ENCODE assay signal across 15 cellular contexts in genomic region chr12:50610171-50610570, GRCh38.
DNase-seq lines count a peak whose midpoint lies in the region; ATAC-seq, FAIRE-seq and TF ChIP-seq lines count a peak whose summit lies in the region.
"Had no signal": no experiment of that assay in that cellular context is flagged by ENCODE, and none has a peak within 500 bp of the region (broad histone marks: within the 10 kb centered on the region; RNA-seq: fewer than 3 reads in every experiment).

No MANE protein-coding gene starts in this region.

- H3K4me2 ChIP-seq in BLaER1 treated with 17β-estradiol and CSF1 and Interleukin-3, amounts not matched to agents 10 nM and 100 nM, result peak overlapping the region in 6 of 11 experiments; percentile 52 to 91 (median 75); a peak in 12 of 22 replicates
- H3K4me2 ChIP-seq in endothelial cell of umbilical vein (ENCODE audit: insufficient read depth, low read length) (peak overlapping the region; percentile 34), trophoblast cell (ENCODE audit: low read length) (no peak overlapping the region), smooth muscle cell (no peak overlapping the region)

- H3K79me2 ChIP-seq in endothelial cell of umbilical vein (ENCODE audit: control insufficient read depth, insufficient read depth, low read length), result peaks cover 2% of the 10 kb centered on the region
- peaks cover 4% of the 10 kb centered on the region for H3K79me2 ChIP-seq in trophoblast cell (ENCODE audit: control insufficient read depth, insufficient read depth, low read length, poor library complexity)
- peaks cover 61% of the 10 kb centered on the region for H3K79me2 ChIP-seq in smooth muscle cell (ENCODE audit: low read depth)

- no peak overlapping the region for H3K9ac ChIP-seq in BLaER1 treated with 17β-estradiol and CSF1 and Interleukin-3, amounts not matched to agents 10 nM and 100 nM
- no peak overlapping the region for H3K9ac ChIP-seq in adipocyte (ENCODE audit: low read length)
- no peak overlapping the region for H3K9ac ChIP-seq in endothelial cell of umbilical vein (replicated peaks; ENCODE audit: extremely low read depth, insufficient read depth, low read length)
- no peak overlapping the region for H3K9ac ChIP-seq in trophoblast cell (ENCODE audit: low read length)
- H3K9ac ChIP-seq in smooth muscle cell (ENCODE audit: low read depth), result no peak overlapping the region

- H2BK12ac ChIP-seq in trophoblast cell (ENCODE audit: low read length), result no peak overlapping the region

- POLR2A ChIA-PET in endothelial cell of umbilical vein (lab: Charles Lee), result no interaction called here

- no peak overlapping the region for H4K12ac ChIP-seq in trophoblast cell (ENCODE audit: low read depth, low read length)

- peaks cover 30% of the 10 kb centered on the region for H3K79me1 ChIP-seq in trophoblast cell (ENCODE audit: low read length)

- H3K18ac ChIP-seq in trophoblast cell (ENCODE audit: low read length), result no peak overlapping the region

- peak overlapping the region; percentile 46 for H4K91ac ChIP-seq in trophoblast cell (ENCODE audit: low read depth, low read length)

- TF ChIP-seq POLR2A in endothelial cell of umbilical vein (IDR thresholded peaks at IDR 0.05; ENCODE audit: low read depth, low read length), result no peak

- H3K4me3 ChIP-seq in BLaER1 treated with 17β-estradiol and CSF1 and Interleukin-3, amounts not matched to agents 10 nM and 100 nM, result no peak overlapping the region
- H3K4me3 ChIP-seq in adipocyte (ENCODE audit: low read length) (peak overlapping the region; percentile 12), endothelial cell of umbilical vein (replicated peaks in 1 of 3; ENCODE audit: insufficient read depth in 1 of 3, low read depth in 1 of 3, low read length in 3 of 3) (no peak overlapping the region), trophoblast cell (ENCODE audit: low read depth, low read length) (no peak overlapping the region), smooth muscle cell (no peak overlapping the region)

- peaks cover 14 to 97% (median 51%) of the 10 kb centered on the region in 10 experiments for H3K4me1 ChIP-seq in BLaER1 treated with 17β-estradiol and CSF1 and Interleukin-3, amounts not matched to agents 10 nM and 100 nM
- H3K4me1 ChIP-seq in adipocyte (ENCODE audit: control insufficient read depth, insufficient read depth, low read length) (peaks cover 28% of the 10 kb centered on the region), endothelial cell of umbilical vein (ENCODE audit: control insufficient read depth, extremely low read depth, insufficient read depth, low read length) (peaks cover 17% of the 10 kb centered on the region), trophoblast cell (ENCODE audit: control insufficient read depth in 1 of 2, insufficient read depth in 2 of 2, low read length in 2 of 2) (peaks cover 21 to 26% of the 10 kb centered on the region in 2 experiments), smooth muscle cell (ENCODE audit: low read depth) (peaks cover 24% of the 10 kb centered on the region)

- peak; percentile 33 for FAIRE-seq in endothelial cell of umbilical vein (lab: Jason Lieb, UNC)
- FAIRE-seq: HepG2 had no signal

- H4K8ac ChIP-seq in trophoblast cell (ENCODE audit: low read depth, low read length), result no peak overlapping the region

- peak overlapping the region in 3 of 11 experiments; percentile 71 to 74 (median 73); a peak in 4 of 22 replicates for H3K27ac ChIP-seq in BLaER1 treated with 17β-estradiol and CSF1 and Interleukin-3, amounts not matched to agents 10 nM and 100 nM
- H3K27ac ChIP-seq in endothelial cell of umbilical vein (ENCODE audit: insufficient read depth, low read depth, low read length) (no peak overlapping the region), trophoblast cell (ENCODE audit: low read depth, low read length) (no peak overlapping the region), smooth muscle cell (ENCODE audit: low read depth) (no peak overlapping the region)

- WGBS in trophoblast cell (ENCODE audit: extremely low coverage, insufficient coverage, insufficient read length), result no CpG with 5 or more reads among the region's 1 CpG
- 100% methylated on average over 1 of the region's 1 CpG for WGBS in smooth muscle cell (ENCODE audit: low lambda C conversion rate)

- dilution Hi-C loops in endothelial cell of umbilical vein (cut with MboI; ENCODE audit: extremely low pct_ligation_motif_present, low sequenced_read_pairs), result no loop called here

- H4K20me1 ChIP-seq in BLaER1 treated with 17β-estradiol and CSF1 and Interleukin-3, amounts not matched to agents 10 nM and 100 nM, result peaks cover 0 to 96% (median 72%) of the 10 kb centered on the region in 11 experiments; a peak in 17 of 22 replicates
- H4K20me1 ChIP-seq in endothelial cell of umbilical vein (replicated peaks; ENCODE audit: control insufficient read depth, extremely low read depth, insufficient read depth, low read length) (no peaks in the 10 kb centered on the region), smooth muscle cell (ENCODE audit: low read depth) (no peaks in the 10 kb centered on the region)

- H3K9me1 ChIP-seq in endothelial cell of umbilical vein (replicated peaks; ENCODE audit: control insufficient read depth, extremely low read depth, insufficient read depth, low read length), result no peaks in the 10 kb centered on the region

- H2BK120ac ChIP-seq in trophoblast cell (ENCODE audit: insufficient read depth, low read length, poor library complexity), result no peak overlapping the region

- no peak overlapping the region for H2AFZ ChIP-seq in endothelial cell of umbilical vein (ENCODE audit: low read depth, low read length)
- H2AFZ ChIP-seq in trophoblast cell (ENCODE audit: insufficient read depth, low read length, poor library complexity), result no peak overlapping the region
- no peak overlapping the region for H2AFZ ChIP-seq in smooth muscle cell (ENCODE audit: low read depth)

- BruUV-seq in endothelial cell of umbilical vein (replicated peaks; lab: Mats Ljungman, UMichigan), result no TSS peak

- H3K23ac ChIP-seq in trophoblast cell (ENCODE audit: low read length), result no peak overlapping the region

- H3K36me3 ChIP-seq in BLaER1 treated with 17β-estradiol and CSF1 and Interleukin-3, amounts not matched to agents 10 nM and 100 nM, result peaks cover 4 to 52% (median 26%) of the 10 kb centered on the region in 11 experiments; a peak in 18 of 22 replicates
- H3K36me3 ChIP-seq in adipocyte (ENCODE audit: control insufficient read depth, insufficient read depth, low read length, severe bottlenecking), result no peaks in the 10 kb centered on the region
- no peaks in the 10 kb centered on the region for H3K36me3 ChIP-seq in endothelial cell of umbilical vein (ENCODE audit: control insufficient read depth in 2 of 2, extremely low read depth in 1 of 2, insufficient read depth in 2 of 2, low read length in 2 of 2)
- H3K36me3 ChIP-seq in trophoblast cell (ENCODE audit: control insufficient read depth in 1 of 2, insufficient read depth in 2 of 2, low read length in 2 of 2), result peaks cover 0 to 4% of the 10 kb centered on the region in 2 experiments
- no peaks in the 10 kb centered on the region for H3K36me3 ChIP-seq in smooth muscle cell (ENCODE audit: low read depth)

- no peak for ATAC-seq in sciatic nerve
- ATAC-seq: HepG2 had no signal

- TF ChIP-seq CTCF in endothelial cell of umbilical vein (IDR thresholded peaks at IDR 0.05; ENCODE audit: extremely low read depth in 1 of 2, insufficient read depth in 1 of 2, low read depth in 1 of 2, low read length in 2 of 2) (no peak), smooth muscle cell (IDR thresholded peaks at IDR 0.05; ENCODE audit: borderline replicate concordance, insufficient read depth, poor library complexity, severe bottlenecking) (no peak)

- H2AK5ac ChIP-seq in trophoblast cell (ENCODE audit: low read length), result no peak overlapping the region

- H3K27me3 ChIP-seq in BLaER1 treated with 17β-estradiol and CSF1 and Interleukin-3, amounts not matched to agents 10 nM and 100 nM, result no peaks in the 10 kb centered on the region
- H3K27me3 ChIP-seq in adipocyte (replicated peaks; ENCODE audit: control insufficient read depth, insufficient read depth, low read length), result no peaks in the 10 kb centered on the region
- no peaks in the 10 kb centered on the region for H3K27me3 ChIP-seq in endothelial cell of umbilical vein (ENCODE audit: control insufficient read depth in 2 of 2, insufficient read depth in 2 of 2, low read length in 2 of 2)
- H3K27me3 ChIP-seq in trophoblast cell (ENCODE audit: insufficient read depth, low read length), result no peaks in the 10 kb centered on the region
- no peaks in the 10 kb centered on the region for H3K27me3 ChIP-seq in smooth muscle cell (ENCODE audit: low read depth)

- H2BK5ac ChIP-seq in trophoblast cell (ENCODE audit: low read depth, low read length, poor library complexity), result no peak overlapping the region

- DNase-seq in adipocyte (ENCODE audit: low read depth) (no peak), endothelial cell of umbilical vein (ENCODE audit: low read depth, low spot score) (peak; percentile 63), trophoblast cell (no peak), smooth muscle cell (lab: John Stamatoyannopoulos, UW; ENCODE audit: unreplicated experiment) (no peak), sciatic nerve (ENCODE audit: low spot score) (no peak), HPDE6-E6E7 (ENCODE audit: extremely low spot score) (no peak)
- DNase-seq: C1 segment of cervical spinal cord; CD4-positive, CD25-positive, alpha-beta regulatory T cell; DMS153; DMS79; GF-D8; GOT3; H7 had no signal

- intact Hi-C loops in endothelial cell of umbilical vein (cut with micrococcal nuclease), result no loop called here
- intact Hi-C loops in sciatic nerve (cut with DNase I), result no loop called here

- H3K14ac ChIP-seq in trophoblast cell (ENCODE audit: low read length), result no peak overlapping the region

- CTCF ChIA-PET in endothelial cell of umbilical vein (lab: Charles Lee), result interaction anchor here (1.5 to 3.0 kb wide), 4 partner anchors 10 to 105 kb away, joined by 4 to 11 read pairs (median 4); partner anchors contain the start of gene DIP2B

- H3K9me3 ChIP-seq in BLaER1 treated with 17β-estradiol and CSF1 and Interleukin-3, amounts not matched to agents 10 nM and 100 nM (replicated peaks in 1 of 11), result no peaks in the 10 kb centered on the region
- no peaks in the 10 kb centered on the region for H3K9me3 ChIP-seq in adipocyte (ENCODE audit: control insufficient read depth, low read length)
- H3K9me3 ChIP-seq in endothelial cell of umbilical vein (replicated peaks; ENCODE audit: control insufficient read depth, insufficient read depth, low read length), result no peaks in the 10 kb centered on the region
- no peaks in the 10 kb centered on the region for H3K9me3 ChIP-seq in trophoblast cell (ENCODE audit: insufficient read depth, low read depth, low read length)
- no peaks in the 10 kb centered on the region for H3K9me3 ChIP-seq in smooth muscle cell (replicated peaks; ENCODE audit: low read depth)

- peak overlapping the region; percentile 32 for H3K4ac ChIP-seq in trophoblast cell (ENCODE audit: low read depth, low read length)

- H3F3A ChIP-seq in smooth muscle cell (ENCODE audit: low read depth), result peaks cover 15% of the 10 kb centered on the region

TF ChIP-seq in endothelial cell of umbilical vein, 7 proteins besides CTCF, POLR2A, EP300 and RAD21 (continues in another document):
- TF ChIP-seq JUN (IDR thresholded peaks at IDR 0.05; ENCODE audit: borderline replicate concordance, insufficient read depth, insufficient read length, low read depth) (no peak), GATA2 (IDR thresholded peaks at IDR 0.05; ENCODE audit: insufficient read depth, insufficient read length, low read depth, low read length) (no peak), MYC (IDR thresholded peaks at IDR 0.05; ENCODE audit: low read depth, low read length) (no peak)

Comparison
In these comparisons a context has a peak if more than half of its experiments do, and no peak if none do; other contexts are left out.
1. H3K4me2 ChIP-seq: peak in BLaER1 treated with 17β-estradiol and CSF1 and Interleukin-3, amounts not matched to agents 10 nM and 100 nM (6 of 11) and endothelial cell of umbilical vein (single experiment); none in trophoblast cell (single experiment) and smooth muscle cell (single experiment).